Comparison of ENCODE assay signal across 16 cellular contexts in the genomic region with DNA sequence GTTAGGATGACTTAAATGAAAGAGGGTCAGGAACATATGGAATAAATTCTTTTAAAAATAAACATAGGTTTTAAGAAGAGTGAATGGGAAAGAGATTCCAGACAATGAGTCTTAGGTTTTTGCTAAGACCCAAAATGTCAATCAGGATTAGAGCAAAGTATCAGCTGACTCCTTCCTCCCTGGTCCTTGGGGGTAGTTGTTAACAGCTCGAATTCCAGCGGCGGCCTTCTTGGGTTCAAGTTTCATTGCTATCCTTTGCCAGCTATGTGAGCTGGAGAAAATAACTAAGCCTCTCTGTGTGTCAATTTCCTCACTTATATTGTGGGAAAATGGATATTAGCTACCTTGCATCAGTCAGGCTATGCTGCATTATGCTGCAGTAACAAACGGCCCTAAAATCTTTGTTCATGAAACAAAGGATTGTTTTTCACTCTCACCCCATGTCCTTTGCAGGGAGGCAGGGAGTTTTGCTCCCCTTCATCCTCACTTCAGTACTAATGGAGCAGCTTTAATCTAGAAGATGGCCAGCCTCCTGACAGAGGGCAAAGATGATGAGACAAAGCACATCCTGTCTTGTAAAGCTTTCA.
A peak's percentile ranks its signal among the peaks of the same experiment; 100 is the strongest.
DNase-seq lines count a peak whose midpoint lies in the region; ATAC-seq and TF ChIP-seq lines count a peak whose summit lies in the region.
"Had no signal": no experiment of that assay in that cellular context is flagged by ENCODE, and none has a peak within 500 bp of the region (broad histone marks: within the 10 kb centered on the region; RNA-seq: fewer than 3 reads in every experiment).

No MANE protein-coding gene starts in this region.

- peaks cover 20% of the 10 kb centered on the region for H3K27me3 Mint-ChIP-seq in stimulated activated memory B cell treated with anti-CD40 and anti-IgM and Interleukin-4, amounts not matched to agents 10 μg/mL and 1 μg/mL and 100 μg/mL, for 72 hours

- no TSS peak for BruUV-seq in A673 (replicated peaks; lab: Mats Ljungman, UMichigan)

- CTCF ChIA-PET in A673 (lab: Charles Lee): no interaction called here

- intact Hi-C loops in A673 (cut with micrococcal nuclease; ENCODE audit: unreplicated experiment): no loop called here
- intact Hi-C loops in mucosa of descending colon (cut with DNase I, micrococcal nuclease): no loop called here

- POLR2A ChIA-PET in A673 (lab: Charles Lee; ENCODE audit: low non-redundant PET): no interaction called here

- DNase-seq in NCI-H82 treated with DMSO at 0.1 percent for 48 hours (lab: John Stamatoyannopoulos, UW; ENCODE audit: unreplicated experiment) (peak; percentile 43), astrocyte of the hippocampus (ENCODE audit: low read depth, low spot score) (peak; percentile 37), iris pigment epithelial cell (ENCODE audit: low read depth) (peak; percentile 56), A673 (ENCODE audit: low spot score) (no peak), mucosa of descending colon (no peak)
- DNase-seq: AML-193; Caco-2; CD4-positive, alpha-beta T cell; GDM1; GOT3; H7; KG1 had no signal

- ATAC-seq in HG02970 (IDR thresholded peaks at IDR 0.05; ENCODE audit: low FRiP score, unreplicated experiment) (no peak), mucosa of descending colon (no peak)
- ATAC-seq in stimulated activated memory B cell treated with anti-CD40 and anti-IgM and Interleukin-4, amounts not matched to agents 10 μg/mL and 1 μg/mL and 100 μg/mL, for 72 hours: no peak

- H3K4me3 Mint-ChIP-seq in stimulated activated memory B cell treated with anti-CD40 and anti-IgM and Interleukin-4, amounts not matched to agents 10 μg/mL and 1 μg/mL and 100 μg/mL, for 72 hours: no peak overlapping the region
- H3K4me3 Mint-ChIP-seq: CD4-positive, alpha-beta T cell; IgD-negative memory B cell had no signal

- peaks cover 21% of the 10 kb centered on the region for H3K9me3 Mint-ChIP-seq in stimulated activated memory B cell treated with anti-CD40 and anti-IgM and Interleukin-4, amounts not matched to agents 10 μg/mL and 1 μg/mL and 100 μg/mL, for 72 hours
- H3K9me3 Mint-ChIP-seq: CD4-positive, alpha-beta T cell had no signal

- no peak overlapping the region for H3K27ac ChIP-seq in A673 (ENCODE audit: low read depth, low read length, poor library complexity, severe bottlenecking)
- H3K27ac ChIP-seq: C4-2B had no signal

- H3K9me3 ChIP-seq in A673 (ENCODE audit: low read depth, low read length, poor library complexity, severe bottlenecking): peaks cover 7% of the 10 kb centered on the region
- H3K9me3 ChIP-seq in mucosa of descending colon: no peaks in the 10 kb centered on the region

- H3K4me1 Mint-ChIP-seq in stimulated activated memory B cell treated with anti-CD40 and anti-IgM and Interleukin-4, amounts not matched to agents 10 μg/mL and 1 μg/mL and 100 μg/mL, for 72 hours: no peaks in the 10 kb centered on the region
- H3K4me1 Mint-ChIP-seq: IgD-negative memory B cell had no signal

- TF ChIP-seq CTCF in A673 (conservative IDR thresholded peaks at IDR 0.05; ENCODE audit: low read depth, low read length) (no peak), mucosa of descending colon (IDR thresholded peaks at IDR 0.05) (no peak)

- no peaks in the 10 kb centered on the region for H3K27me3 ChIP-seq in A673 (replicated peaks; ENCODE audit: insufficient read depth, low read depth, low read length, poor library complexity)

- H3K4me3 ChIP-seq in A673 (ENCODE audit: low read depth, low read length, poor library complexity, severe bottlenecking) (no peak overlapping the region), mucosa of descending colon (no peak overlapping the region)

- H3K36me3 ChIP-seq in A673 (ENCODE audit: insufficient read depth, low read length, poor library complexity, severe bottlenecking) (no peaks in the 10 kb centered on the region), mucosa of descending colon (ENCODE audit: low read depth) (no peaks in the 10 kb centered on the region)

- H3K27ac Mint-ChIP-seq in stimulated activated memory B cell treated with anti-CD40 and anti-IgM and Interleukin-4, amounts not matched to agents 10 μg/mL and 1 μg/mL and 100 μg/mL, for 72 hours: no peak overlapping the region
- H3K27ac Mint-ChIP-seq: CD4-positive, alpha-beta T cell; IgD-negative memory B cell had no signal

- no peaks in the 10 kb centered on the region for H3K4me1 ChIP-seq in A673 (ENCODE audit: insufficient read depth, low read length, poor library complexity, severe bottlenecking)
- no peaks in the 10 kb centered on the region for H3K4me1 ChIP-seq in mucosa of descending colon (ENCODE audit: low read depth)
- H3K4me1 ChIP-seq: Caco-2 had no signal

- H3K36me3 Mint-ChIP-seq in stimulated activated memory B cell treated with anti-CD40 and anti-IgM and Interleukin-4, amounts not matched to agents 10 μg/mL and 1 μg/mL and 100 μg/mL, for 72 hours: no peaks in the 10 kb centered on the region
- H3K36me3 Mint-ChIP-seq: IgD-negative memory B cell had no signal

Comparison
In these comparisons a context has a peak if more than half of its experiments do, and no peak if none do; other contexts are left out.
1. DNase-seq: peak in NCI-H82 treated with DMSO at 0.1 percent for 48 hours (single experiment), astrocyte of the hippocampus (single experiment) and iris pigment epithelial cell (single experiment); none in A673 (single experiment) and mucosa of descending colon (0 of 3).